In genomic region chr1:10407201-10407600, GRCh38 we compare ENCODE assay signal across 20 cellular contexts. TPM values are rescaled to one million over a fixed set of nuclear protein-coding genes. Genes with fewer than 3 reads are reported as not detected.
A peak's percentile ranks its signal among the peaks of the same experiment; 100 is the strongest.
DNase-seq lines count a peak whose midpoint lies in the region; ATAC-seq, FAIRE-seq and TF ChIP-seq lines count a peak whose summit lies in the region.
"Had no signal": no experiment of that assay in that cellular context is flagged by ENCODE, and none has a peak within 500 bp of the region (broad histone marks: within the 10 kb centered on the region; RNA-seq: fewer than 3 reads in every experiment).

No MANE protein-coding gene starts in this region.

- no TSS peak for BruUV-seq in HepG2 (replicated peaks; lab: Mats Ljungman, UMichigan)

- no peak overlapping the region for H3K4me3 ChIP-seq in GM23338
- H3K4me3 ChIP-seq in HepG2 (replicated peaks in 1 of 3; ENCODE audit: insufficient read depth in 1 of 3, low read depth in 2 of 3, low read length in 3 of 3), result no peak overlapping the region
- H3K4me3 ChIP-seq in neutrophil (ENCODE audit: low read depth in 1 of 2, low read length in 1 of 2), result no peak overlapping the region
- no peak overlapping the region for H3K4me3 ChIP-seq in left lung
- H3K4me3 ChIP-seq in breast epithelium, result no peak overlapping the region

- H3K79me2 ChIP-seq in GM23338 (replicated peaks; ENCODE audit: insufficient read depth) (peaks cover 18% of the 10 kb centered on the region), HepG2 (ENCODE audit: insufficient read depth, low read length) (peaks cover 3% of the 10 kb centered on the region)

- no peak overlapping the region for H3K4me2 ChIP-seq in GM23338
- no peak overlapping the region for H3K4me2 ChIP-seq in HepG2 (ENCODE audit: low read depth, low read length)

- H2AFZ ChIP-seq in GM23338 (no peak overlapping the region), HepG2 (ENCODE audit: low read length) (no peak overlapping the region)

- ATAC-seq in GM23338 (no peak), HepG2 (no peak), left lung (no peak), left colon (no peak)

- H3K4me1 Mint-ChIP-seq in GM23338, result no peaks in the 10 kb centered on the region
- H3K4me1 Mint-ChIP-seq in activated T-helper 1 cell treated with anti-CD3 and anti-CD28 coated beads, Interleukin-12 subunit alpha, Interleukin-12 subunit beta, Interleukin-2, Interleukin-4 antibody, amounts not matched to agents 30 ng/mL and 10 ng/mL and 1 ng/mL, durations not matched to agents 14 hours and 24 hours and 36 hours (ENCODE audit: low read depth), result peaks cover 10% of the 10 kb centered on the region
- H3K4me1 Mint-ChIP-seq: H9 had no signal

- H3K4me1 ChIP-seq in GM23338 (ENCODE audit: insufficient read depth), result no peaks in the 10 kb centered on the region
- H3K4me1 ChIP-seq in HepG2 (ENCODE audit: insufficient read depth, low read length), result no peaks in the 10 kb centered on the region; the same call in 1 of the 2 replicates
- H3K4me1 ChIP-seq in neutrophil (ENCODE audit: control insufficient read depth in 1 of 2, insufficient read depth in 1 of 2, low read depth in 1 of 2, low read length in 1 of 2), result peaks cover 49 to 73% of the 10 kb centered on the region in 2 experiments
- peaks cover 0 to 17% of the 10 kb centered on the region in 2 donors for H3K4me1 ChIP-seq in left lung
- no peaks in the 10 kb centered on the region for H3K4me1 ChIP-seq in breast epithelium
- H3K4me1 ChIP-seq: BE2C, Caco-2 had no signal

- 100% methylated on average over 2 of the region's 2 CpGs for WGBS in HepG2 (ENCODE audit: low lambda C conversion rate)

- H3K9me3 Mint-ChIP-seq in GM23338, result no peaks in the 10 kb centered on the region
- H3K9me3 Mint-ChIP-seq in activated T-helper 1 cell treated with anti-CD3 and anti-CD28 coated beads, Interleukin-12 subunit alpha, Interleukin-12 subunit beta, Interleukin-2, Interleukin-4 antibody, amounts not matched to agents 30 ng/mL and 10 ng/mL and 1 ng/mL, durations not matched to agents 14 hours and 24 hours and 36 hours, result no peaks in the 10 kb centered on the region
- H3K9me3 Mint-ChIP-seq: CD4-positive, alpha-beta T cell; H9 had no signal

- H3K9ac ChIP-seq in HepG2 (ENCODE audit: insufficient read depth, low read depth, low read length), result no peak overlapping the region

- DNase-seq in GM23338 (ENCODE audit: low spot score) (no peak), HepG2 (ENCODE audit: low spot score) (no peak), left lung (no peak), breast epithelium (ENCODE audit: low spot score in 2 of 2) (no peak), left colon (no peak)
- DNase-seq in activated T-helper 1 cell treated with anti-CD3 and anti-CD28 coated beads, Interleukin-12 subunit alpha, Interleukin-12 subunit beta, Interleukin-2, Interleukin-4 antibody, amounts not matched to agents 30 ng/mL and 10 ng/mL and 1 ng/mL, durations not matched to agents 14 hours and 24 hours and 36 hours (ENCODE audit: low spot score), result no peak
- DNase-seq: ACHN; BE2C; C1 segment of cervical spinal cord; Caco-2; CD4-positive, alpha-beta T cell; GOT3; H9 had no signal

- peaks cover 94% of the 10 kb centered on the region for H3K36me3 Mint-ChIP-seq in GM23338 (ENCODE audit: low read depth)
- peaks cover 52% of the 10 kb centered on the region for H3K36me3 Mint-ChIP-seq in activated T-helper 1 cell treated with anti-CD3 and anti-CD28 coated beads, Interleukin-12 subunit alpha, Interleukin-12 subunit beta, Interleukin-2, Interleukin-4 antibody, amounts not matched to agents 30 ng/mL and 10 ng/mL and 1 ng/mL, durations not matched to agents 14 hours and 24 hours and 36 hours (ENCODE audit: low read depth)

- TF ChIP-seq POLR2A in HepG2 (IDR thresholded peaks at IDR 0.05; ENCODE audit: insufficient read depth in 1 of 2, low read depth in 2 of 2, low read length in 2 of 2) (no peak), breast epithelium (IDR thresholded peaks at IDR 0.05) (no peak)

- CTCF ChIA-PET in HepG2 (lab: Yijun Ruan, JAX; ENCODE audit: low intra/inter-chr PET ratio, low total read pairs), result no interaction called here

- H3K27ac ChIP-seq in GM23338 (ENCODE audit: low read depth) (0 out of 2 replicates have a peak overlapping the region, but pooled peaks have one; percentile 3), HepG2 (ENCODE audit: extremely low read length, insufficient read depth, low read length) (no peak overlapping the region), neutrophil (peak overlapping the region; percentile 98), left lung (peak overlapping the region in 1 of 2 donors; percentile 18), breast epithelium (no peak overlapping the region)

- H3K27ac Mint-ChIP-seq in GM23338, result no peak overlapping the region
- H3K27ac Mint-ChIP-seq in activated T-helper 1 cell treated with anti-CD3 and anti-CD28 coated beads, Interleukin-12 subunit alpha, Interleukin-12 subunit beta, Interleukin-2, Interleukin-4 antibody, amounts not matched to agents 30 ng/mL and 10 ng/mL and 1 ng/mL, durations not matched to agents 14 hours and 24 hours and 36 hours, result peak overlapping the region; percentile 52
- H3K27ac Mint-ChIP-seq: CD4-positive, alpha-beta T cell had no signal

- FAIRE-seq in HepG2 (lab: Jason Lieb, UNC), result no peak
- FAIRE-seq: D721Med, G401.6, GM12891, GM19239 had no signal

- TF ChIP-seq EP300 in HepG2 (IDR thresholded peaks at IDR 0.05; ENCODE audit: low read depth in 2 of 2, low read length in 2 of 2) (no peak), HepG2 (CRISPR knock-in tag; IDR thresholded peaks at IDR 0.05; ENCODE audit: borderline replicate concordance) (no peak)

- no peaks in the 10 kb centered on the region for H3K9me2 ChIP-seq in GM23338 (ENCODE audit: insufficient read depth)

- peaks cover 2% of the 10 kb centered on the region for H3K27me3 Mint-ChIP-seq in GM23338 (ENCODE audit: insufficient read depth, low read depth, poor library complexity)
- H3K27me3 Mint-ChIP-seq in activated T-helper 1 cell treated with anti-CD3 and anti-CD28 coated beads, Interleukin-12 subunit alpha, Interleukin-12 subunit beta, Interleukin-2, Interleukin-4 antibody, amounts not matched to agents 30 ng/mL and 10 ng/mL and 1 ng/mL, durations not matched to agents 14 hours and 24 hours and 36 hours (ENCODE audit: insufficient read depth), result no peaks in the 10 kb centered on the region
- H3K27me3 Mint-ChIP-seq: CD4-positive, alpha-beta T cell had no signal

- intact Hi-C loops in activated T-helper 1 cell treated with anti-CD3 and anti-CD28 coated beads, Interleukin-12 subunit alpha, Interleukin-12 subunit beta, Interleukin-2, Interleukin-4 antibody, amounts not matched to agents 30 ng/mL and 10 ng/mL and 1 ng/mL, durations not matched to agents 14 hours and 24 hours and 36 hours (cut with micrococcal nuclease), result no loop called here
- intact Hi-C loops in HepG2 (cut with micrococcal nuclease; ENCODE audit: unreplicated experiment), result no loop called here
- intact Hi-C loops in left lung (cut with DNase I), result no loop called here
- intact Hi-C loops in breast epithelium (cut with DNase I; ENCODE audit: low total_unique reads), result no loop called here
- intact Hi-C loops in left colon (cut with DNase I, micrococcal nuclease), result no loop called here

- in situ Hi-C loops in HepG2 (cut with HindIII; ENCODE audit: extremely low pct_ligation_motif_present, low pct_unique_long_range_greater_than_20kb), result no loop called here

- TF ChIP-seq CTCF in GM23338 (conservative IDR thresholded peaks at IDR 0.05; ENCODE audit: low read depth in 2 of 2) (no peak), HepG2 (CRISPR knock-in tag; IDR thresholded peaks at IDR 0.05) (no peak), neutrophil (IDR thresholded peaks at IDR 0.05) (no peak), left lung (IDR thresholded peaks at IDR 0.05) (no peak), breast epithelium (IDR thresholded peaks at IDR 0.05) (no peak)

- H3K9me3 ChIP-seq in HepG2 (ENCODE audit: low read length), result no peaks in the 10 kb centered on the region
- no peaks in the 10 kb centered on the region for H3K9me3 ChIP-seq in neutrophil
- no peaks in the 10 kb centered on the region for H3K9me3 ChIP-seq in left lung
- H3K9me3 ChIP-seq in breast epithelium, result no peaks in the 10 kb centered on the region
- H3K9me3 ChIP-seq: BE2C, Caco-2 had no signal

- H3K4me3 Mint-ChIP-seq in GM23338, result no peak overlapping the region
- H3K4me3 Mint-ChIP-seq in activated T-helper 1 cell treated with anti-CD3 and anti-CD28 coated beads, Interleukin-12 subunit alpha, Interleukin-12 subunit beta, Interleukin-2, Interleukin-4 antibody, amounts not matched to agents 30 ng/mL and 10 ng/mL and 1 ng/mL, durations not matched to agents 14 hours and 24 hours and 36 hours, result no peak overlapping the region
- H3K4me3 Mint-ChIP-seq: CD4-positive, alpha-beta T cell; H9 had no signal

- no peak for TF ChIP-seq RAD21 in HepG2 (CRISPR knock-in tag; IDR thresholded peaks at IDR 0.05)

- H3K27me3 ChIP-seq in GM23338 (ENCODE audit: insufficient read depth) (no peaks in the 10 kb centered on the region), HepG2 (ENCODE audit: control insufficient read depth in 1 of 2, insufficient read depth in 2 of 2, low read length in 2 of 2) (no peaks in the 10 kb centered on the region), neutrophil (no peaks in the 10 kb centered on the region), left lung (no peaks in the 10 kb centered on the region), breast epithelium (no peaks in the 10 kb centered on the region)
- H3K27me3 ChIP-seq: BE2C had no signal

- H3K36me3 ChIP-seq in GM23338 (ENCODE audit: insufficient read depth) (peaks cover 92% of the 10 kb centered on the region), HepG2 (replicated peaks in 1 of 2; ENCODE audit: control insufficient read depth in 1 of 2, insufficient read depth in 2 of 2, low read length in 2 of 2) (peaks cover 31 to 83% of the 10 kb centered on the region in 2 experiments), neutrophil (peaks cover 100% of the 10 kb centered on the region), left lung (peaks cover 0 to 99% of the 10 kb centered on the region in 2 donors), breast epithelium (peaks cover 9% of the 10 kb centered on the region)

- POLR2A ChIA-PET in HepG2 (lab: Yijun Ruan, JAX), result interaction anchor here (1.6 kb wide), 1 partner anchor 8 kb away, joined by 6 read pairs; the partner anchor contains the start of gene PGD

- peaks cover 23% of the 10 kb centered on the region for H3F3A ChIP-seq in GM23338 (replicated peaks; ENCODE audit: low read depth)

- H4K20me1 ChIP-seq in GM23338 (replicated peaks; ENCODE audit: insufficient read depth) (peaks cover 35% of the 10 kb centered on the region), HepG2 (ENCODE audit: insufficient read depth, low read length) (no peaks in the 10 kb centered on the region)

RNA-seq across cellular contexts. Expression of gene PGD, which starts 8.3 kb away (rescaled TPM):
- 274 and 305 TPM in 2 replicates for total RNA-seq in GM23338 (2014; rRNA removed; shearing (Covaris generic))
- 158 and 174 TPM in 2 replicates for polyA plus RNA-seq in GM23338 (2016; fragmentation: Nextera tagmentation; extraction: Ambion mirVana)
- 131 and 142 TPM in 2 replicates for total RNA-seq in activated T-helper 1 cell treated with anti-CD3 and anti-CD28 coated beads, Interleukin-12 subunit alpha, Interleukin-12 subunit beta, Interleukin-2, Interleukin-4 antibody, amounts not matched to agents 30 ng/mL and 10 ng/mL and 1 ng/mL, durations not matched to agents 14 hours and 24 hours and 36 hours
- total RNA-seq in HepG2 (2016; rRNA removed; fragmentation: Illumina TruSeq; extraction: Trizol), result 210 and 242 TPM in 2 replicates
- total RNA-seq in HepG2 (2016; cell fraction: cytosol; rRNA removed; fragmentation: Illumina TruSeq; extraction: Trizol; ENCODE audit: low read depth), result 63.5 and 72.1 TPM in 2 replicates
- total RNA-seq in HepG2 (2016; cell fraction: insoluble cytoplasmic fraction; rRNA removed; fragmentation: Illumina TruSeq; extraction: Trizol), result 212 TPM in 2 replicates
- 131 and 149 TPM in 2 replicates for total RNA-seq in HepG2 (2016; cell fraction: membrane; rRNA removed; fragmentation: Illumina TruSeq; extraction: Trizol)
- 134 TPM in 2 replicates for total RNA-seq in HepG2 (2016; cell fraction: nucleus; rRNA removed; fragmentation: Illumina TruSeq; extraction: Trizol)
- polyA plus RNA-seq in HepG2 (2011; rRNA removed), result 64.8 and 67.5 TPM in 2 replicates
- polyA plus RNA-seq in HepG2 (2011; cell fraction: cytosol; rRNA removed), result 60.1 and 64.5 TPM in 2 replicates
- 37.3 and 39.4 TPM in 2 replicates for polyA plus RNA-seq in HepG2 (2011; cell fraction: nucleus; rRNA removed)
- polyA plus RNA-seq in HepG2 (2012), result 112 and 139 TPM in 2 replicates
- polyA plus RNA-seq in HepG2 (2016; cell fraction: cytosol; fragmentation: Illumina TruSeq; extraction: Trizol; ENCODE audit: low read depth), result 80.6 and 88.6 TPM in 2 replicates
- polyA plus RNA-seq in HepG2 (2016; cell fraction: insoluble cytoplasmic fraction; fragmentation: Illumina TruSeq; extraction: Trizol; ENCODE audit: low read depth), result 270 and 293 TPM in 2 replicates
- polyA plus RNA-seq in HepG2 (2016; cell fraction: membrane; fragmentation: Illumina TruSeq; extraction: Trizol; ENCODE audit: low read depth), result 132 and 155 TPM in 2 replicates
- 206 and 219 TPM in 2 replicates for polyA plus RNA-seq in HepG2 (2016; cell fraction: nucleus; fragmentation: Illumina TruSeq; extraction: Trizol; ENCODE audit: insufficient read depth, low read depth)
- 119 and 158 TPM in 2 replicates for polyA minus RNA-seq in HepG2 (2011; rRNA and poly(A)+ RNA removed; ENCODE audit: low replicate concordance)
- 59.4 and 61.6 TPM in 2 replicates for polyA minus RNA-seq in HepG2 (2011; cell fraction: cytosol; rRNA and poly(A)+ RNA removed)
- polyA minus RNA-seq in HepG2 (2011; cell fraction: nucleus; rRNA and poly(A)+ RNA removed), result 35.2 and 45.2 TPM in 2 replicates
- total RNA-seq in left lung, result 100 to 1,000 TPM; 130 to 277 TPM
- 100 to 1,000 TPM in 2 of 3 donors, 10 to 100 TPM in 1; 85.6 to 211 (median 101) TPM for total RNA-seq in breast epithelium
- total RNA-seq in left colon, result 100 to 1,000 TPM in 1 of 2 donors, 10 to 100 TPM in 1; 68.0 to 105 TPM

RNA-seq across cellular contexts. Expression of gene CENPS, which starts 23.0 kb away (rescaled TPM):
- total RNA-seq in GM23338 (2014; rRNA removed; shearing (Covaris generic)), result 4.7 and 8.6 TPM in 2 replicates
- polyA plus RNA-seq in GM23338 (2016; fragmentation: Nextera tagmentation; extraction: Ambion mirVana) (22.6 and 31.3 TPM in 2 replicates), HepG2 (2011; rRNA removed) (2.9 and 3.3 TPM in 2 replicates)
- 22.1 and 23.4 TPM in 2 replicates for total RNA-seq in activated T-helper 1 cell treated with anti-CD3 and anti-CD28 coated beads, Interleukin-12 subunit alpha, Interleukin-12 subunit beta, Interleukin-2, Interleukin-4 antibody, amounts not matched to agents 30 ng/mL and 10 ng/mL and 1 ng/mL, durations not matched to agents 14 hours and 24 hours and 36 hours
- total RNA-seq in HepG2 (2016; rRNA removed; fragmentation: Illumina TruSeq; extraction: Trizol) (22.0 and 24.9 TPM in 2 replicates), left lung (10 to 100 TPM; 13.5 to 17.6 TPM), breast epithelium (1 to 10 TPM; 5.9 to 8.8 (median 5.9) TPM), left colon (10 to 100 TPM; 11.8 to 11.9 TPM)
- total RNA-seq in HepG2 (2016; cell fraction: cytosol; rRNA removed; fragmentation: Illumina TruSeq; extraction: Trizol; ENCODE audit: low read depth), result 32.3 and 41.2 TPM in 2 replicates
- 18.1 and 23.2 TPM in 2 replicates for total RNA-seq in HepG2 (2016; cell fraction: insoluble cytoplasmic fraction; rRNA removed; fragmentation: Illumina TruSeq; extraction: Trizol)
- 41.4 and 43.7 TPM in 2 replicates for total RNA-seq in HepG2 (2016; cell fraction: membrane; rRNA removed; fragmentation: Illumina TruSeq; extraction: Trizol)
- total RNA-seq in HepG2 (2016; cell fraction: nucleus; rRNA removed; fragmentation: Illumina TruSeq; extraction: Trizol), result 8.1 and 10.8 TPM in 2 replicates
- polyA plus RNA-seq in HepG2 (2011; cell fraction: cytosol; rRNA removed), result 3.8 and 4.5 TPM in 2 replicates
- 2.8 and 3.7 TPM in 2 replicates for polyA plus RNA-seq in HepG2 (2011; cell fraction: nucleus; rRNA removed)
- 5.0 and 10.5 TPM in 2 replicates for polyA plus RNA-seq in HepG2 (2012)
- polyA plus RNA-seq in HepG2 (2016; cell fraction: cytosol; fragmentation: Illumina TruSeq; extraction: Trizol; ENCODE audit: low read depth), result 49.6 and 69.4 TPM in 2 replicates
- polyA plus RNA-seq in HepG2 (2016; cell fraction: insoluble cytoplasmic fraction; fragmentation: Illumina TruSeq; extraction: Trizol; ENCODE audit: low read depth), result 33.2 and 38.1 TPM in 2 replicates
- 55.5 and 60.0 TPM in 2 replicates for polyA plus RNA-seq in HepG2 (2016; cell fraction: membrane; fragmentation: Illumina TruSeq; extraction: Trizol; ENCODE audit: low read depth)
- polyA plus RNA-seq in HepG2 (2016; cell fraction: nucleus; fragmentation: Illumina TruSeq; extraction: Trizol; ENCODE audit: insufficient read depth, low read depth), result 17.3 and 17.4 TPM in 2 replicates
- polyA minus RNA-seq in HepG2 (2011; rRNA and poly(A)+ RNA removed; ENCODE audit: low replicate concordance), result 5.9 and 8.9 TPM in 2 replicates
- 1.5 and 2.0 TPM in 2 replicates for polyA minus RNA-seq in HepG2 (2011; cell fraction: cytosol; rRNA and poly(A)+ RNA removed)
- polyA minus RNA-seq in HepG2 (2011; cell fraction: nucleus; rRNA and poly(A)+ RNA removed), result 1.0 and 3.9 TPM in 2 replicates

RNA-seq across cellular contexts. Expression of gene CORT, which starts 42.6 kb away (rescaled TPM):
- 0.16 TPM in 1 of 2 replicates, not detected in the other for total RNA-seq in GM23338 (2014; rRNA removed; shearing (Covaris generic))
- 0.99 and 1.4 TPM in 2 replicates for polyA plus RNA-seq in GM23338 (2016; fragmentation: Nextera tagmentation; extraction: Ambion mirVana)
- total RNA-seq in activated T-helper 1 cell treated with anti-CD3 and anti-CD28 coated beads, Interleukin-12 subunit alpha, Interleukin-12 subunit beta, Interleukin-2, Interleukin-4 antibody, amounts not matched to agents 30 ng/mL and 10 ng/mL and 1 ng/mL, durations not matched to agents 14 hours and 24 hours and 36 hours, result 0.36 and 0.37 TPM in 2 replicates
- total RNA-seq in HepG2 (2016; rRNA removed; fragmentation: Illumina TruSeq; extraction: Trizol), result 0.62 TPM in 1 of 2 replicates, not detected in the other
- total RNA-seq in HepG2 (2016; cell fraction: cytosol; rRNA removed; fragmentation: Illumina TruSeq; extraction: Trizol; ENCODE audit: low read depth), result not detected in 2 replicates
- 0.61 TPM in 1 of 2 replicates, not detected in the other for total RNA-seq in HepG2 (2016; cell fraction: insoluble cytoplasmic fraction; rRNA removed; fragmentation: Illumina TruSeq; extraction: Trizol)
- total RNA-seq in HepG2 (2016; cell fraction: membrane; rRNA removed; fragmentation: Illumina TruSeq; extraction: Trizol), result 0.15 and 0.21 TPM in 2 replicates
- total RNA-seq in HepG2 (2016; cell fraction: nucleus; rRNA removed; fragmentation: Illumina TruSeq; extraction: Trizol), result 0.78 and 1.1 TPM in 2 replicates
- 0.08 and 0.11 TPM in 2 replicates for polyA plus RNA-seq in HepG2 (2011; rRNA removed)
- polyA plus RNA-seq in HepG2 (2011; cell fraction: cytosol; rRNA removed), result 0.08 and 0.09 TPM in 2 replicates
- 0.24 and 0.29 TPM in 2 replicates for polyA plus RNA-seq in HepG2 (2011; cell fraction: nucleus; rRNA removed)
- 0.31 and 0.40 TPM in 2 replicates for polyA plus RNA-seq in HepG2 (2012)
- 0.11 and 0.46 TPM in 2 replicates for polyA plus RNA-seq in HepG2 (2016; cell fraction: cytosol; fragmentation: Illumina TruSeq; extraction: Trizol; ENCODE audit: low read depth)
- 0.50 TPM in 1 of 2 replicates, not detected in the other for polyA plus RNA-seq in HepG2 (2016; cell fraction: insoluble cytoplasmic fraction; fragmentation: Illumina TruSeq; extraction: Trizol; ENCODE audit: low read depth)
- polyA plus RNA-seq in HepG2 (2016; cell fraction: membrane; fragmentation: Illumina TruSeq; extraction: Trizol; ENCODE audit: low read depth), result 0.21 and 0.36 TPM in 2 replicates
- 0.81 and 1.9 TPM in 2 replicates for polyA plus RNA-seq in HepG2 (2016; cell fraction: nucleus; fragmentation: Illumina TruSeq; extraction: Trizol; ENCODE audit: insufficient read depth, low read depth)
- polyA minus RNA-seq in HepG2 (2011; rRNA and poly(A)+ RNA removed; ENCODE audit: low replicate concordance), result not detected in 2 replicates
- not detected in 2 replicates for polyA minus RNA-seq in HepG2 (2011; cell fraction: cytosol; rRNA and poly(A)+ RNA removed)
- 0.39 TPM in 1 of 2 replicates, not detected in the other for polyA minus RNA-seq in HepG2 (2011; cell fraction: nucleus; rRNA and poly(A)+ RNA removed)
- total RNA-seq in left lung, result under 1 TPM; 0.37 to 0.44 TPM
- under 1 TPM in 2 of 3 donors, not detected in 1; 0.29 to 0.64 TPM for total RNA-seq in breast epithelium
- under 1 TPM; 0.34 to 0.52 TPM for total RNA-seq in left colon
- total RNA-seq: A172, Caco-2, H9, HT-29 had no signal

Comparison
In these comparisons a context has a peak if more than half of its experiments do, and no peak if none do; other contexts are left out.
1. H3K27ac ChIP-seq: peak in GM23338 (single experiment) and neutrophil (single experiment); none in HepG2 (single experiment) and breast epithelium (0 of 2).